In the genomic region with DNA sequence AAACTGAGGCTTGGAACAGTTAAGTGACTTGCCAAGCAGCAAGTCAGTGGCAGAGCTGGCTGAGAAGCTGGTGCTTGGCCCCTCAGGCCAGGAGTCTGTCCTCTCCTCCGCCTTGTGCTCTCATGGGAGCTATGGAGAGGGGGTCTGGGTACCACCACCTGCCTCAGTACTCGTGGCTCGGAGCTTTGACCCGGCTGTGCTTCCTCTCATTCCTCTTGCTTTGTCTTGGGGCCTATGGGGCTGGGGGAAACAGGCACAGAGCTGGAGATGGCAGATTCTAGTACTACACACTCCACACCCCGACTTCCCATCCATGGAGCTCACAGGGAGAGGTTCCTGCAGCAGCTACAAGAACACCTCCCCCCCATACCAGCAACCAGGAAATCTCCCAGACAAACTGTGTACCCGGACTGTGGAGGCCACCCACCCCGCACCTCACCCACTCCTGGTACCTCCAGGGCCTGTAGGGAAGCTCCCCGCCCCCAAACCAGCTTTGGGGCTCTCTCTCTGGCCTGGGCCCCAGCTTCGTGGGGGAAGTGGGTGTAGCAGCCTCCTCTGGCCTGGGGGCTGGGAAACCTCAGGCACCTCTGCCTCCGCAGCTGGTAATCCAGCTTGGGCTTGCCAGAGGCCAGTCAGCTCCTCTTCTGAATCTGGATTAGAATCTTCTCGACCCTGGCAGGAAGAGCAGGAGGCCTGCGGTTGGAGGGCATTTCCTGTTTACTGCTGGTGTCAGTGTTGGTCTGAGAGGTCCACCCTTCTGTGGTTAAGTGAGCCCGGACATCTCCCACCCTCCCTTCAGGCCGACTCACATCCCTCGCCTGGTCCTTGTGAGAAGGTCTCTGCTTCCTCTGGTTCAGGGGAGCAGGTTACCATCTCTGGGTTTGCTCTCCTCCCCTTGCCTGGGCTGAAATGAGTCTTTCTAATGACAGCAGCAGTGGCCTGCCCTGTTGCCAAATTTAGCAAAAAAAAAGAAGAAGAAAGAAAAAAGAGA, we compare ENCODE assay signal across 8 cellular contexts. TPM values are rescaled to one million over a fixed set of nuclear protein-coding genes. Genes with fewer than 3 reads are reported as not detected.
DNase-seq lines count a peak whose midpoint lies in the region; ATAC-seq lines count a peak whose summit lies in the region.

No MANE protein-coding gene starts in this region.

- POLR2A ChIA-PET in CD4-positive, alpha-beta memory T cell (lab: Charles Lee; ENCODE audit: partially characterized antibody) = interaction anchor here (2.4 kb wide), 1 partner anchor 23 kb away, joined by 14 read pairs; the partner anchor contains the start of gene RHOB

- no peaks in the 10 kb centered on the region for H3K9me3 Mint-ChIP-seq in CD4-positive, alpha-beta memory T cell

- H3K9ac ChIP-seq in rectal smooth muscle tissue (ENCODE audit: low read length) = no peak overlapping the region

- H3K4me1 Mint-ChIP-seq in CD4-positive, alpha-beta memory T cell = peaks cover 11 to 22% (median 17%) of the 10 kb centered on the region in 4 donors

- H3K36me3 ChIP-seq in CD4-positive, alpha-beta memory T cell (ENCODE audit: insufficient read depth, low read length) = no peaks in the 10 kb centered on the region
- no peaks in the 10 kb centered on the region for H3K36me3 ChIP-seq in rectal smooth muscle tissue (ENCODE audit: control insufficient read depth, insufficient read depth, low read length)

- peaks cover 15% of the 10 kb centered on the region for H3K4me1 ChIP-seq in CD4-positive, alpha-beta memory T cell (ENCODE audit: insufficient read depth, low read length)
- H3K4me1 ChIP-seq in rectal smooth muscle tissue (ENCODE audit: control insufficient read depth, insufficient read depth, low read length) = peaks cover 36% of the 10 kb centered on the region

- ATAC-seq in GM19438 (IDR thresholded peaks at IDR 0.05; ENCODE audit: low read depth, unreplicated experiment) = peak; percentile 76
- ATAC-seq in HG03432 (IDR thresholded peaks at IDR 0.05; ENCODE audit: unreplicated experiment) = peak; percentile 66

- H3K36me3 Mint-ChIP-seq in CD4-positive, alpha-beta memory T cell = no peaks in the 10 kb centered on the region

- H3K4me3 ChIP-seq in CD4-positive, alpha-beta memory T cell (ENCODE audit: low read length in 2 of 2) = no peak overlapping the region
- H3K4me3 ChIP-seq in rectal smooth muscle tissue (ENCODE audit: low read length) = no peak overlapping the region

- H3K9me3 ChIP-seq in CD4-positive, alpha-beta memory T cell (ENCODE audit: control insufficient read depth in 1 of 2, low read length in 2 of 2) = no peaks in the 10 kb centered on the region

- CTCF ChIA-PET in CD4-positive, alpha-beta memory T cell (lab: Charles Lee; ENCODE audit: partially characterized antibody) = interaction anchor here (0.7 to 10.1 kb wide), 5 partner anchors 12 to 236 kb away, joined by 3 to 93 read pairs (median 5); partner anchors contain the start of gene HS1BP3

- peak overlapping the region in 7 of 8 donors; percentile 44 to 70 (median 63) for H3K4me3 Mint-ChIP-seq in CD4-positive, alpha-beta memory T cell

- intact Hi-C loops in CD4-positive, alpha-beta memory T cell (cut with micrococcal nuclease) = no loop called here

- H3K27me3 Mint-ChIP-seq in CD4-positive, alpha-beta memory T cell = peaks cover 4% of the 10 kb centered on the region in 2 donors

- peak in 1 of 5 donors; percentile 9 for DNase-seq in CD4-positive, alpha-beta memory T cell
- DNase-seq in T1000 (lab: John Stamatoyannopoulos, UW) (peak; percentile 23), foreskin melanocyte (peak; percentile 78), DMS79 (lab: John Stamatoyannopoulos, UW) (no peak), amniotic stem cell (lab: John Stamatoyannopoulos, UW) (no peak)

- H3K27ac Mint-ChIP-seq in CD4-positive, alpha-beta memory T cell = peak overlapping the region in 6 of 7 donors; percentile 82 to 94 (median 86)

- H3K27me3 ChIP-seq in CD4-positive, alpha-beta memory T cell (ENCODE audit: insufficient read depth, low read length) = no peaks in the 10 kb centered on the region
- no peaks in the 10 kb centered on the region for H3K27me3 ChIP-seq in rectal smooth muscle tissue (ENCODE audit: control insufficient read depth, insufficient read depth, low read length)

- H3K27ac ChIP-seq in CD4-positive, alpha-beta memory T cell (ENCODE audit: low read depth, low read length) = no peak overlapping the region
- peak overlapping the region; percentile 87 for H3K27ac ChIP-seq in rectal smooth muscle tissue (ENCODE audit: low read depth, low read length)

RNA-seq across cellular contexts. Expression of gene RHOB, which starts 22.3 kb away (rescaled TPM):
- 1 to 10 TPM; 7.9 to 8.9 TPM for total RNA-seq in CD4-positive, alpha-beta memory T cell
- under 1 TPM; 0.68 to 0.94 TPM for polyA plus RNA-seq in CD4-positive, alpha-beta memory T cell

Comparison
In these comparisons a context has a peak if more than half of its experiments do, and no peak if none do; other contexts are left out.
1. DNase-seq: peak in T1000 (single experiment) and foreskin melanocyte (single experiment); none in DMS79 (single experiment) and amniotic stem cell (single experiment).